8 cellular contexts compared by ENCODE assay signal in the genomic region with DNA sequence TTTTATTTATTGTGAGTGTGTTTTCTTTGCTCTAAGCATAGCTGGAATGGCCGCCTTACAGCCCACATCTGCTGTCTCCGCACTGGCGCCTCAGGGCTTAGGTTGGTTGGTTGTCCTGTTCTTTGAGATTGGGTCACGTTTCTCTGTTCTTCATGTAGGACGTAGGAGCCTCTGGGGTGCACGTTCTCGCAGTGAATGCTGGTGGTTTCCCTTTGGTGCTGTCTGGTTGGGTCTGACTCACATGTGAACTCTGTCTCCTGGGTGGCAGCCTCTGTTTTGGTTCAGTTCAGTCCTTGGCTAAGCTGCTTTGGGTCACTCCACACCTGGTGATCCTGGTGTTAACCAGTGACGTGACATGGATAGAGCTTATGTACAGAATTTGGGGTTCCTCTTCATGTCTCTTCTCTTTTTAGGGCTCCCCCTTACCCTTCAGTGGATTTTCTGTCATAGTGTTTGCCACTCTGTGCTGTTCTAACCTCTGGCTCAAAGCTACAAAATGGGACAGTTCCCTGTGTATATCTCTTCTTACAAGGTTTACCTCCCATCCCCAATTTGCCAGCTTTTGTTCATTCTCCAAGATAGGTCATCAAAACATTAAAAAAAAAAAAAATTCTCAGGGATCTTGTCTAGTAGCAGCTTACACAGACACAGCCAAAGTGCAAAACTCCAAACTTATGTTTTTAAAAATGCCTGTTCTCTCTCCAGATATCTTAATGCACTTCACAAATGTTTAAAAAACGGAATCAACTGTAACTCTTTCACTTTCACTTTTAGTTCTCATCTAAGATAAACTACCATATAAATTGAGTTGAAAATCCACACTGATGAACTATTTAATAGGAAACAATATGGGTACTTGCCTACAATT. TPM values are rescaled to one million over a fixed set of nuclear protein-coding genes. Genes with fewer than 3 reads are reported as not detected.
A peak's percentile ranks its signal among the peaks of the same experiment; 100 is the strongest.
DNase-seq lines count a peak whose midpoint lies in the region; ATAC-seq and TF ChIP-seq lines count a peak whose summit lies in the region.

No MANE protein-coding gene starts in this region.

- DNase-seq in activated CD4-positive, alpha-beta T cell treated with anti-CD3 and anti-CD28 coated beads for 4 hours = peak; percentile 66 to 67
- DNase-seq in WTC11 (ENCODE audit: low spot score) (no peak), NCI-H2196 (lab: John Stamatoyannopoulos, UW; ENCODE audit: unreplicated experiment) (no peak), HCEC 1CT (no peak)

- H3K4me3 Mint-ChIP-seq in WTC11 = no peak overlapping the region

- TF ChIP-seq CTCF in WTC11 (IDR thresholded peaks at IDR 0.05) = no peak

- no peak overlapping the region for H3K27ac Mint-ChIP-seq in WTC11

- POLR2A ChIA-PET in WTC11 (lab: Charles Lee) = no interaction called here

- H3K9me3 Mint-ChIP-seq in WTC11 = no peaks in the 10 kb centered on the region

- TF ChIP-seq POLR2A in GM19193 (IDR thresholded peaks at IDR 0.05; ENCODE audit: extremely low read depth, insufficient read depth, insufficient read length) = peak; percentile 52

- peak overlapping the region; percentile 59 for H3K4me3 ChIP-seq in endocrine pancreas (ENCODE audit: control insufficient read depth, insufficient read depth, low read length)
- H3K4me3 ChIP-seq in skeletal muscle satellite cell (ENCODE audit: low read length) = no peak overlapping the region

- H3K4me1 Mint-ChIP-seq in WTC11 = no peaks in the 10 kb centered on the region

- H3K9me3 ChIP-seq in endocrine pancreas (ENCODE audit: control insufficient read depth, low read length) (no peaks in the 10 kb centered on the region), skeletal muscle satellite cell (replicated peaks; ENCODE audit: low read length) (no peaks in the 10 kb centered on the region)

- no peaks in the 10 kb centered on the region for H3K27me3 Mint-ChIP-seq in WTC11 (ENCODE audit: low read depth)

- H3K36me3 ChIP-seq in endocrine pancreas (ENCODE audit: control insufficient read depth, insufficient read depth, low read length) (no peaks in the 10 kb centered on the region), skeletal muscle satellite cell (ENCODE audit: insufficient read depth, low read length) (no peaks in the 10 kb centered on the region)

- ATAC-seq in HG03280 (IDR thresholded peaks at IDR 0.05; ENCODE audit: unreplicated experiment) = peak; percentile 97
- ATAC-seq in WTC11 = no peak

- no peaks in the 10 kb centered on the region for H3K36me3 Mint-ChIP-seq in WTC11

- no peaks in the 10 kb centered on the region for H3K4me1 ChIP-seq in endocrine pancreas (ENCODE audit: control insufficient read depth, insufficient read depth, low read length)
- H3K4me1 ChIP-seq in skeletal muscle satellite cell (ENCODE audit: control insufficient read depth, insufficient read depth, low read length) = no peaks in the 10 kb centered on the region

- CTCF ChIA-PET in WTC11 (lab: Charles Lee) = no interaction called here

- H3K4me2 ChIP-seq in skeletal muscle satellite cell (ENCODE audit: low read length) = peak overlapping the region; percentile 28

- H3K27me3 ChIP-seq in endocrine pancreas (ENCODE audit: control insufficient read depth, insufficient read depth, low read length) = no peaks in the 10 kb centered on the region
- H3K27me3 ChIP-seq in skeletal muscle satellite cell (ENCODE audit: control insufficient read depth, insufficient read depth, low read length) = peaks cover 67% of the 10 kb centered on the region

- H3K9ac ChIP-seq in endocrine pancreas (ENCODE audit: control insufficient read depth, insufficient read depth, low read length) = peak overlapping the region; percentile 62
- no peak overlapping the region for H3K9ac ChIP-seq in skeletal muscle satellite cell (ENCODE audit: low read depth, low read length)

TF ChIP-seq in WTC11, 78 proteins besides CTCF, POLR2A, EP300 and RAD21:
- no peak for TF ChIP-seq ETV6 (CRISPR knock-in tag; IDR thresholded peaks at IDR 0.05)
- TF ChIP-seq IRF2 (CRISPR knock-in tag; IDR thresholded peaks at IDR 0.05; ENCODE audit: borderline replicate concordance, low read depth) = no peak
- no peak for TF ChIP-seq FOXJ3 (CRISPR knock-in tag; IDR thresholded peaks at IDR 0.05; ENCODE audit: borderline replicate concordance)
- TF ChIP-seq, protein P1, sequence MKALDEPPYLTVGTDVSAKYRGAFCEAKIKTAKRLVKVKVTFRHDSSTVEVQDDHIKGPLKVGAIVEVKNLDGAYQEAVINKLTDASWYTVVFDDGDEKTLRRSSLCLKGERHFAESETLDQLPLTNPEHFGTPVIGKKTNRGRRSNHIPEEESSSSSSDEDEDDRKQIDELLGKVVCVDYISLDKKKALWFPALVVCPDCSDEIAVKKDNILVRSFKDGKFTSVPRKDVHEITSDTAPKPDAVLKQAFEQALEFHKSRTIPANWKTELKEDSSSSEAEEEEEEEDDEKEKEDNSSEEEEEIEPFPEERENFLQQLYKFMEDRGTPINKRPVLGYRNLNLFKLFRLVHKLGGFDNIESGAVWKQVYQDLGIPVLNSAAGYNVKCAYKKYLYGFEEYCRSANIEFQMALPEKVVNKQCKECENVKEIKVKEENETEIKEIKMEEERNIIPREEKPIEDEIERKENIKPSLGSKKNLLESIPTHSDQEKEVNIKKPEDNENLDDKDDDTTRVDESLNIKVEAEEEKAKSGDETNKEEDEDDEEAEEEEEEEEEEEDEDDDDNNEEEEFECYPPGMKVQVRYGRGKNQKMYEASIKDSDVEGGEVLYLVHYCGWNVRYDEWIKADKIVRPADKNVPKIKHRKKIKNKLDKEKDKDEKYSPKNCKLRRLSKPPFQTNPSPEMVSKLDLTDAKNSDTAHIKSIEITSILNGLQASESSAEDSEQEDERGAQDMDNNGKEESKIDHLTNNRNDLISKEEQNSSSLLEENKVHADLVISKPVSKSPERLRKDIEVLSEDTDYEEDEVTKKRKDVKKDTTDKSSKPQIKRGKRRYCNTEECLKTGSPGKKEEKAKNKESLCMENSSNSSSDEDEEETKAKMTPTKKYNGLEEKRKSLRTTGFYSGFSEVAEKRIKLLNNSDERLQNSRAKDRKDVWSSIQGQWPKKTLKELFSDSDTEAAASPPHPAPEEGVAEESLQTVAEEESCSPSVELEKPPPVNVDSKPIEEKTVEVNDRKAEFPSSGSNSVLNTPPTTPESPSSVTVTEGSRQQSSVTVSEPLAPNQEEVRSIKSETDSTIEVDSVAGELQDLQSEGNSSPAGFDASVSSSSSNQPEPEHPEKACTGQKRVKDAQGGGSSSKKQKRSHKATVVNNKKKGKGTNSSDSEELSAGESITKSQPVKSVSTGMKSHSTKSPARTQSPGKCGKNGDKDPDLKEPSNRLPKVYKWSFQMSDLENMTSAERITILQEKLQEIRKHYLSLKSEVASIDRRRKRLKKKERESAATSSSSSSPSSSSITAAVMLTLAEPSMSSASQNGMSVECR (CRISPR knock-in tag; IDR thresholded peaks at IDR 0.05; ENCODE audit: borderline replicate concordance) = no peak
- no peak for TF ChIP-seq TP53 (CRISPR knock-in tag; IDR thresholded peaks at IDR 0.05)
TF ChIP-seq in WTC11: peak in this region for 0.

RNA-seq across cellular contexts. Expression of a gene that starts 12.8 kb away (rescaled TPM):
- 54.4 and 55.5 TPM in 2 replicates for total RNA-seq in skeletal muscle satellite cell (2012; rRNA removed)
- 206 to 215 TPM (median 210 TPM) in 3 replicates for total RNA-seq in WTC11 (2021)

Comparison
In these comparisons a context has a peak if more than half of its experiments do, and no peak if none do; other contexts are left out.
1. DNase-seq: peak in activated CD4-positive, alpha-beta T cell treated with anti-CD3 and anti-CD28 coated beads for 4 hours (2 of 2); none in WTC11 (single experiment), NCI-H2196 (single experiment) and HCEC 1CT (single experiment).